Comparison of ENCODE assay signal across 10 cellular contexts in the genomic region with DNA sequence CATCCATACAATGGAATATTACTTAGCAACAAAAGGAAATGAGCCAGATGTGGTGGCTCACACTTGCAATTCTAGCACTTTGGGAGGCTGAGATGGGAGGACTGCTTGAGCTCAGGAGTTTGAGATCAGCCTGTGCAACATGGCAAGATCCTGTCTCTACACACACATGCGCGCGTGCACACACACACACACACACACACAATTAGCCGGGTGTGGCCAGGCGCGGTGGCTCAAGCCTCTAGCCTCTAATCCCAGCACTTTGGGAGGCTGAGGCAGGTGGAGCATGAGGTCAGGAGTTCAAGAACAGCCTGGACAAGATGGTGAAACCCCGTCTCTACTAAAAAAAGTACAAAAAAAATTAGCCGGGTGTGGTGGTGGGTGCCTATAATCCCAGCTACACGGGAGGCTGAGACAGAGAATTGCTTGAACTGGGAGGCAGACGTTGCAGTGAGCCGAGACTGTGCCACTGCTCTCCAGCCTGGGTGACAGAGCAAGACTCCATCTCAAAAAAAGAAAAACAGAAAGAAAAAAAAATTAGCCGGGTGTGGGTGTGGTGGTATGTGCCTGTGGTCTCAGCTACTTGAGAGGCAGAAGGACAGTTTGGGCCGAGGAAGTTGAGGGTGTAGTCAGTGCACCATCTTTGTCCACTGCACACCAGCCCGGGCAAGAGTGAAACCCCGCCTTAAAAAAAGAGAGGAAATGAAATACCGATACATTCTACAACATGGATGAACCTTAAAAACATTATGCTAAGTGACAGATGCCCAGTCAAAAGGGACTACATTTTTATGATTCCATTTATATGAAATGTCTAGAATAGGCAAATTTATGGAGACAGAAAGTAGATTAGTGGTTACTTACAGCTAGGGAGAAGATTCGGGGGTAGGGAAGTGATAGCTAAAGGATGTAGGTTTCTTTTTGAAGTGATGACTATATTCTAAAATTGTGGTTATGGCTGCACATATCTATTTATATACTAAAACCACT.
DNase-seq lines count a peak whose midpoint lies in the region; ATAC-seq lines count a peak whose summit lies in the region.
"Had no signal": no experiment of that assay in that cellular context is flagged by ENCODE, and none has a peak within 500 bp of the region (broad histone marks: within the 10 kb centered on the region; RNA-seq: fewer than 3 reads in every experiment).

No MANE protein-coding gene starts in this region.

- peak overlapping the region; percentile 60 to 63 for H3K4me3 Mint-ChIP-seq in stimulated activated naive CD8-positive, alpha-beta T cell treated with anti-CD3 and anti-CD28 coated beads, Interleukin-15, amount 100 ng/mL, for 72 hours
- H3K4me3 Mint-ChIP-seq: neural crest cell had no signal

- in situ Hi-C loops in HAP-1 (cut with MboI; ENCODE audit: low sequenced_read_pairs) = no loop called here

- H3K27ac Mint-ChIP-seq in stimulated activated naive CD8-positive, alpha-beta T cell treated with anti-CD3 and anti-CD28 coated beads, Interleukin-15, amount 100 ng/mL, for 72 hours = peak overlapping the region; percentile 84 to 92

- no peaks in the 10 kb centered on the region for H3K27me3 Mint-ChIP-seq in stimulated activated naive CD8-positive, alpha-beta T cell treated with anti-CD3 and anti-CD28 coated beads, Interleukin-15, amount 100 ng/mL, for 72 hours

- no peak overlapping the region for H3K4me3 ChIP-seq in HAP-1
- H3K4me3 ChIP-seq: coronary artery had no signal

- no peaks in the 10 kb centered on the region for H3K9me3 ChIP-seq in HAP-1

- no peaks in the 10 kb centered on the region for H3K27me3 ChIP-seq in HAP-1 (ENCODE audit: low read depth)

- ATAC-seq in HG03066 (IDR thresholded peaks at IDR 0.05; ENCODE audit: low read depth, unreplicated experiment) = peak; percentile 57
- peak; percentile 91 for ATAC-seq in stimulated activated naive CD8-positive, alpha-beta T cell treated with anti-CD3 and anti-CD28 coated beads, Interleukin-15, amount 100 ng/mL, for 72 hours

- no peaks in the 10 kb centered on the region for H3K9me3 Mint-ChIP-seq in stimulated activated naive CD8-positive, alpha-beta T cell treated with anti-CD3 and anti-CD28 coated beads, Interleukin-15, amount 100 ng/mL, for 72 hours

- H3K4me1 Mint-ChIP-seq in stimulated activated naive CD8-positive, alpha-beta T cell treated with anti-CD3 and anti-CD28 coated beads, Interleukin-15, amount 100 ng/mL, for 72 hours = peaks cover 29% of the 10 kb centered on the region
- H3K4me1 Mint-ChIP-seq: neural crest cell had no signal

- peaks cover 67% of the 10 kb centered on the region for H3K36me3 ChIP-seq in HAP-1 (replicated peaks)

- DNase-seq in activated naive CD4-positive, alpha-beta T cell treated with Interleukin-2 at 50 U/mL for 16 hours = peak; percentile 27
- DNase-seq in activated naive CD4-positive, alpha-beta T cell treated with anti-CD3 and anti-CD28 coated beads, Interleukin-2, amount 50 U/mL, for 16 hours = no peak
- peak; percentile 28 to 35 for DNase-seq in activated CD4-positive, alpha-beta T cell treated with anti-CD3 and anti-CD28 coated beads, Interleukin-2, amount 50 U/mL, for 48 hours
- DNase-seq in stimulated activated naive CD8-positive, alpha-beta T cell treated with anti-CD3 and anti-CD28 coated beads, Interleukin-15, amount 100 ng/mL, for 72 hours = peak; percentile 29 to 45
- DNase-seq in superior temporal gyrus (ENCODE audit: extremely low spot score) (no peak), glomerular visceral epithelial cell (ENCODE audit: extremely low spot score) (no peak), HAP-1 (ENCODE audit: low spot score in 2 of 2) (no peak)

- H3K4me1 ChIP-seq in HAP-1 = peaks cover 5% of the 10 kb centered on the region; the same call in 1 of the 2 replicates

Comparison
In these comparisons a context has a peak if more than half of its experiments do, and no peak if none do; other contexts are left out.
1. DNase-seq: peak in activated naive CD4-positive, alpha-beta T cell treated with Interleukin-2 at 50 U/mL for 16 hours (single experiment), activated CD4-positive, alpha-beta T cell treated with anti-CD3 and anti-CD28 coated beads, Interleukin-2, amount 50 U/mL, for 48 hours (2 of 2) and stimulated activated naive CD8-positive, alpha-beta T cell treated with anti-CD3 and anti-CD28 coated beads, Interleukin-15, amount 100 ng/mL, for 72 hours (2 of 2); none in activated naive CD4-positive, alpha-beta T cell treated with anti-CD3 and anti-CD28 coated beads, Interleukin-2, amount 50 U/mL, for 16 hours (single experiment), superior temporal gyrus (single experiment), glomerular visceral epithelial cell (single experiment) and HAP-1 (0 of 2).